8 cellular contexts compared by ENCODE assay signal in the genomic region with DNA sequence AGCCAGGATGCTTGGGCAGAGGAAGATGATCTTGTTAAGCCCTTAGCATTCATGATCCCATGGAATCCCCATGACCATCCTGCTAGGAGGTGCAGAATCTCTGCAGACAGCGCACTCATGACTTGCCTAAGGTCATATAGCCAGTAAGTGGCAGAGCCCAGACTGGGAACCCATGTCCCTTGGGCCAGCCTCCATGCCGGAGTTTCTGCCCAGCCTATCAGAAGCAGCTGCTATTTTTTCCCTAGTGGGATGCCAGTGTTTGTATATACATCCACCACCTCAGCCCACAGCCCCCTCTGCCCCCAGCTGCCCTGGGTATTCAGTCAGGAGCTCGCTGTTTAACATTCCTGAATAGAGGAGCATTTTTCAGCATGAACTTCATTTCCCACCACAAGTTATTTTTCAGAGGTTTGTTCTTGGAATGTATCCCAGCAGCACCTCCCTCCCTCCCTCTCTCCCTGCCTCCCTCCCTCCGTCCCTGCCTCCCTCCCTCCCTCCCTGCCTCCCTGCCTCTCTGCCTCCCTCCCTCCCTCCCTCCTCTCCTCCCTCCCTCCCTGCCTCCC. TPM values are rescaled to one million over a fixed set of nuclear protein-coding genes. Genes with fewer than 3 reads are reported as not detected.
A peak's percentile ranks its signal among the peaks of the same experiment; 100 is the strongest.
DNase-seq lines count a peak whose midpoint lies in the region; ATAC-seq and TF ChIP-seq lines count a peak whose summit lies in the region.

No MANE protein-coding gene starts in this region.

- no peaks in the 10 kb centered on the region for H3K27me3 Mint-ChIP-seq in T-helper 2 cell treated with Interferon-gamma antibody and Interleukin-4, amounts not matched to agents 5 μg/mL and 100 μg/mL, for 36 hours (ENCODE audit: low read depth)

- H3K4me3 ChIP-seq in NB4 (ENCODE audit: low read depth, low read length), result no peak overlapping the region
- H3K4me3 ChIP-seq in duodenal mucosa (ENCODE audit: low read depth in 1 of 2, low read length in 2 of 2), result no peak overlapping the region

- no peak for TF ChIP-seq POLR2A in NB4 (IDR thresholded peaks at IDR 0.05; ENCODE audit: extremely low read depth, insufficient read length)

- no peak for ATAC-seq in HG03025 (IDR thresholded peaks at IDR 0.05; ENCODE audit: low FRiP score, unreplicated experiment)

- peak overlapping the region; percentile 53 for H3K27ac ChIP-seq in duodenal mucosa (ENCODE audit: low read depth, low read length)

- H3K9me3 ChIP-seq in duodenal mucosa (ENCODE audit: control insufficient read depth in 1 of 2, low read length in 2 of 2), result no peaks in the 10 kb centered on the region

- DNase-seq in AG20443 (ENCODE audit: low spot score), result peak; percentile 79
- peak; percentile 40 for DNase-seq in NB4 (ENCODE audit: low read depth)
- peak; percentile 36 for DNase-seq in occipital lobe (lab: John Stamatoyannopoulos, UW)
- DNase-seq in T-helper 2 cell treated with Interferon-gamma antibody and Interleukin-4, amounts not matched to agents 5 μg/mL and 100 μg/mL, for 36 hours (ENCODE audit: low spot score), result no peak
- DNase-seq in NCI-H2081 treated with DMSO at 0.1 percent for 48 hours (lab: John Stamatoyannopoulos, UW), result no peak
- no peak for DNase-seq in stimulated activated naive CD4-positive, alpha-beta T cell treated with Interleukin-2 at 50 U/mL for 16 hours (lab: John Stamatoyannopoulos, UW)

- peaks cover 44 to 52% of the 10 kb centered on the region in 2 donors for H3K4me1 ChIP-seq in duodenal mucosa (ENCODE audit: control insufficient read depth in 1 of 2, insufficient read depth in 2 of 2, low read length in 2 of 2)

- H3K9ac ChIP-seq in duodenal mucosa (ENCODE audit: low read depth in 1 of 2, low read length in 2 of 2), result no peak overlapping the region

- H3K27me3 ChIP-seq in duodenal mucosa (ENCODE audit: control insufficient read depth in 1 of 2, insufficient read depth in 2 of 2, low read length in 2 of 2), result no peaks in the 10 kb centered on the region

- peaks cover 12 to 50% of the 10 kb centered on the region in 2 donors for H3K36me3 ChIP-seq in duodenal mucosa (ENCODE audit: control insufficient read depth in 1 of 2, insufficient read depth in 2 of 2, low read length in 2 of 2)

- peaks cover 32% of the 10 kb centered on the region for H3K4me1 Mint-ChIP-seq in T-helper 2 cell treated with Interferon-gamma antibody and Interleukin-4, amounts not matched to agents 5 μg/mL and 100 μg/mL, for 36 hours (ENCODE audit: low read depth)

- peaks cover 6% of the 10 kb centered on the region for H3K36me3 Mint-ChIP-seq in T-helper 2 cell treated with Interferon-gamma antibody and Interleukin-4, amounts not matched to agents 5 μg/mL and 100 μg/mL, for 36 hours (ENCODE audit: low read depth)

- TF ChIP-seq CTCF in NB4 (IDR thresholded peaks at IDR 0.05; ENCODE audit: low read depth, low read length), result no peak

- no peak overlapping the region for H3K4me3 Mint-ChIP-seq in T-helper 2 cell treated with Interferon-gamma antibody and Interleukin-4, amounts not matched to agents 5 μg/mL and 100 μg/mL, for 36 hours

- no peak overlapping the region for H3K27ac Mint-ChIP-seq in T-helper 2 cell treated with Interferon-gamma antibody and Interleukin-4, amounts not matched to agents 5 μg/mL and 100 μg/mL, for 36 hours

- H3K9me3 Mint-ChIP-seq in T-helper 2 cell treated with Interferon-gamma antibody and Interleukin-4, amounts not matched to agents 5 μg/mL and 100 μg/mL, for 36 hours, result no peaks in the 10 kb centered on the region

RNA-seq across cellular contexts. Expression of gene SUSD2, which starts 34.4 kb away (rescaled TPM):
- total RNA-seq in occipital lobe, result not detected

Comparison
In these comparisons a context has a peak if more than half of its experiments do, and no peak if none do; other contexts are left out.
1. DNase-seq: peak in AG20443 (single experiment), NB4 (single experiment) and occipital lobe (single experiment); none in T-helper 2 cell treated with Interferon-gamma antibody and Interleukin-4, amounts not matched to agents 5 μg/mL and 100 μg/mL, for 36 hours (single experiment), NCI-H2081 treated with DMSO at 0.1 percent for 48 hours (single experiment) and stimulated activated naive CD4-positive, alpha-beta T cell treated with Interleukin-2 at 50 U/mL for 16 hours (single experiment).